Comparison of ENCODE assay signal across 8 cellular contexts in the genomic region with DNA sequence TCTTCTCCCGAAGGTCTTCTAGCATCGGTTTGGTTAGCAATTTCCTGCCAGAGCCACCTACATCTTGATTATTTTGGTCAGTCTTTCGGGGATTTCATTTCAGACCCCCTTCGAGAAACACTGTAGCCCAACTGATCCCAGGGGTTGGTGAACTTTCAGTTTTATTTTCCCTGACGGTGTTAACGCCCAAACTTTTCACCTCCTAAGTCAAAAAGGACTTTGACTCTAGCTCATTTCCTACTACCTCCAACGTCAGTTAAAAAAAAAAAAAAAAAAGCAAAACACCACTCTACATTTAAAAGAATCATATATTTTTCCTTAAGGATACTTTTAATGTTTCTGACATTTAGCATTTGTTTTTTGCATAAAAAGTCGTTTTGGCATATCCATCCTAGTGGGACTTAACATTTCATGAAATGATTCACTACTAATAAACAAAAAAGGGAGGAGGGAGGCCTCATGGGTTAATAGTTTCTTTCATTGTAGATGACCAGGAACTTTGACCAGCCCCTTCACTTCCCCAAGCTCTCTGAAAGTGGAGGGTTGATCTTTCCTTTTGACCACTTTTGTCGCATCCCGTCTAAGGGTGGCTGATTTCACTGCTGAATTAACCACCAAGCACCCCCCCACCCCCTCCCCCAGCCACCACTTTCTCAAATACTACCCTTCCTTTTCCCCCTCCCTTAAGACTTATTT. TPM values are rescaled to one million over a fixed set of nuclear protein-coding genes. Genes with fewer than 3 reads are reported as not detected.
DNase-seq lines count a peak whose midpoint lies in the region; ATAC-seq and TF ChIP-seq lines count a peak whose summit lies in the region.

No MANE protein-coding gene starts in this region.

- peak overlapping the region; percentile 95; the same call in 1 of the 2 replicates for H3K4me2 ChIP-seq in SK-N-SH

- H3K4me1 ChIP-seq in SK-N-SH (ENCODE audit: control insufficient read depth in 1 of 2, insufficient read depth in 2 of 2, low read depth in 1 of 2, low read length in 1 of 2), result peaks cover 6 to 12% of the 10 kb centered on the region in 2 experiments

- CTCF ChIA-PET in SK-N-SH (lab: Yijun Ruan, JAX), result interaction anchor here (0.8 kb wide), 1 partner anchor 37 kb away, joined by 3 read pairs; no protein-coding TSS in a partner anchor

- peaks cover 22% of the 10 kb centered on the region for H3F3A ChIP-seq in SK-N-SH (replicated peaks; ENCODE audit: insufficient read depth)

- peak overlapping the region; percentile 31 to 47; a peak in 3 of 4 replicates for H3K27ac ChIP-seq in SK-N-SH (ENCODE audit: low read depth in 2 of 2, low read length in 1 of 2)

- H3K9ac ChIP-seq in SK-N-SH, result peak overlapping the region; percentile 52; the same call in 1 of the 2 replicates

- peaks cover 0 to 4% of the 10 kb centered on the region in 2 experiments for H3K36me3 ChIP-seq in SK-N-SH (replicated peaks in 1 of 2; ENCODE audit: control insufficient read depth in 1 of 2, insufficient read depth in 2 of 2, low read length in 1 of 2)

- POLR2A ChIA-PET in SK-N-SH (lab: Yijun Ruan, JAX), result no interaction called here

- no peak for TF ChIP-seq EP300 in SK-N-SH (IDR thresholded peaks at IDR 0.05; ENCODE audit: borderline replicate concordance in 1 of 2, low read depth in 1 of 2, low read length in 1 of 2)

- H3K79me2 ChIP-seq in SK-N-SH (ENCODE audit: insufficient read depth), result peaks cover 36% of the 10 kb centered on the region

- H3K4me3 ChIP-seq in GM12865 (ENCODE audit: low read depth, low read length) (no peak overlapping the region), SK-N-SH (ENCODE audit: low read depth in 2 of 2, low read length in 1 of 2) (peak overlapping the region; percentile 17 to 72; a peak in 2 of 4 replicates), fibroblast of villous mesenchyme (ENCODE audit: low read depth, low read length) (peak overlapping the region; percentile 58)

- TF ChIP-seq RAD21 in SK-N-SH (IDR thresholded peaks at IDR 0.05; ENCODE audit: low read length), result no peak

- no peak overlapping the region for H2AFZ ChIP-seq in SK-N-SH (ENCODE audit: low read depth)

- DNase-seq in GM12865 (ENCODE audit: low read depth) (peak; percentile 30), SK-N-SH (no peak), fibroblast of villous mesenchyme (ENCODE audit: low read depth) (peak; percentile 32), sciatic nerve (ENCODE audit: low spot score) (no peak), UCSD-AML1 (lab: John Stamatoyannopoulos, UW; ENCODE audit: unreplicated experiment) (no peak), OCI-M2 (lab: John Stamatoyannopoulos, UW; ENCODE audit: unreplicated experiment) (no peak), NCI-H187 treated with DMSO at 0.1 percent for 48 hours (lab: John Stamatoyannopoulos, UW) (no peak), activated gamma-delta T cell treated with Interleukin-2 at 50 U/mL for 16 hours (no peak)

- TF ChIP-seq CTCF in GM12865 (IDR thresholded peaks at IDR 0.05; ENCODE audit: insufficient read depth, low read depth, low read length, missing control alignments), result no peak
- TF ChIP-seq CTCF in SK-N-SH (IDR thresholded peaks at IDR 0.05), result no peak
- no peak for TF ChIP-seq CTCF in fibroblast of villous mesenchyme (IDR thresholded peaks at IDR 0.05; ENCODE audit: insufficient read depth, low read depth, low read length)

- 63% methylated on average over 10 of the region's 10 CpGs for WGBS in SK-N-SH (ENCODE audit: low lambda C conversion rate)

- ATAC-seq in sciatic nerve, result peak; percentile 13

- H3K9me3 ChIP-seq in SK-N-SH, result no peaks in the 10 kb centered on the region

- intact Hi-C loops in sciatic nerve (cut with DNase I), result no loop called here

- no peaks in the 10 kb centered on the region for H4K20me1 ChIP-seq in SK-N-SH (ENCODE audit: insufficient read depth)

- H3K27me3 ChIP-seq in SK-N-SH (ENCODE audit: insufficient read depth), result no peaks in the 10 kb centered on the region

- no peaks in the 10 kb centered on the region for H3K9me2 ChIP-seq in SK-N-SH

TF ChIP-seq in SK-N-SH, 30 proteins besides CTCF, POLR2A, EP300 and RAD21 (continues in another document):
- TF ChIP-seq NRF1 (IDR thresholded peaks at IDR 0.05; ENCODE audit: low read depth, low read length) (no peak), GABPA (IDR thresholded peaks at IDR 0.05; ENCODE audit: low read depth) (no peak), IRF3 (IDR thresholded peaks at IDR 0.05; ENCODE audit: low read depth, low read length) (no peak), EZH2phosphoT487 (IDR thresholded peaks at IDR 0.05; ENCODE audit: borderline replicate concordance, low read depth) (no peak), MEF2A (IDR thresholded peaks at IDR 0.05; ENCODE audit: borderline replicate concordance, low read depth) (no peak), SIN3A (IDR thresholded peaks at IDR 0.05; ENCODE audit: borderline replicate concordance, low read depth, low read length) (no peak), GATA2 (CRISPR knock-in tag; IDR thresholded peaks at IDR 0.05) (no peak), FOXM1 (IDR thresholded peaks at IDR 0.05; ENCODE audit: low read depth) (no peak), FOSL2 (IDR thresholded peaks at IDR 0.05; ENCODE audit: borderline replicate concordance, low read depth) (no peak), CHD2 (IDR thresholded peaks at IDR 0.05; ENCODE audit: low read length, partially characterized antibody) (no peak)
- TF ChIP-seq, protein P1, sequence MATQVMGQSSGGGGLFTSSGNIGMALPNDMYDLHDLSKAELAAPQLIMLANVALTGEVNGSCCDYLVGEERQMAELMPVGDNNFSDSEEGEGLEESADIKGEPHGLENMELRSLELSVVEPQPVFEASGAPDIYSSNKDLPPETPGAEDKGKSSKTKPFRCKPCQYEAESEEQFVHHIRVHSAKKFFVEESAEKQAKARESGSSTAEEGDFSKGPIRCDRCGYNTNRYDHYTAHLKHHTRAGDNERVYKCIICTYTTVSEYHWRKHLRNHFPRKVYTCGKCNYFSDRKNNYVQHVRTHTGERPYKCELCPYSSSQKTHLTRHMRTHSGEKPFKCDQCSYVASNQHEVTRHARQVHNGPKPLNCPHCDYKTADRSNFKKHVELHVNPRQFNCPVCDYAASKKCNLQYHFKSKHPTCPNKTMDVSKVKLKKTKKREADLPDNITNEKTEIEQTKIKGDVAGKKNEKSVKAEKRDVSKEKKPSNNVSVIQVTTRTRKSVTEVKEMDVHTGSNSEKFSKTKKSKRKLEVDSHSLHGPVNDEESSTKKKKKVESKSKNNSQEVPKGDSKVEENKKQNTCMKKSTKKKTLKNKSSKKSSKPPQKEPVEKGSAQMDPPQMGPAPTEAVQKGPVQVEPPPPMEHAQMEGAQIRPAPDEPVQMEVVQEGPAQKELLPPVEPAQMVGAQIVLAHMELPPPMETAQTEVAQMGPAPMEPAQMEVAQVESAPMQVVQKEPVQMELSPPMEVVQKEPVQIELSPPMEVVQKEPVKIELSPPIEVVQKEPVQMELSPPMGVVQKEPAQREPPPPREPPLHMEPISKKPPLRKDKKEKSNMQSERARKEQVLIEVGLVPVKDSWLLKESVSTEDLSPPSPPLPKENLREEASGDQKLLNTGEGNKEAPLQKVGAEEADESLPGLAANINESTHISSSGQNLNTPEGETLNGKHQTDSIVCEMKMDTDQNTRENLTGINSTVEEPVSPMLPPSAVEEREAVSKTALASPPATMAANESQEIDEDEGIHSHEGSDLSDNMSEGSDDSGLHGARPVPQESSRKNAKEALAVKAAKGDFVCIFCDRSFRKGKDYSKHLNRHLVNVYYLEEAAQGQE (IDR thresholded peaks at IDR 0.05; ENCODE audit: low read depth, low read length), result no peak
- TF ChIP-seq, protein P2, sequence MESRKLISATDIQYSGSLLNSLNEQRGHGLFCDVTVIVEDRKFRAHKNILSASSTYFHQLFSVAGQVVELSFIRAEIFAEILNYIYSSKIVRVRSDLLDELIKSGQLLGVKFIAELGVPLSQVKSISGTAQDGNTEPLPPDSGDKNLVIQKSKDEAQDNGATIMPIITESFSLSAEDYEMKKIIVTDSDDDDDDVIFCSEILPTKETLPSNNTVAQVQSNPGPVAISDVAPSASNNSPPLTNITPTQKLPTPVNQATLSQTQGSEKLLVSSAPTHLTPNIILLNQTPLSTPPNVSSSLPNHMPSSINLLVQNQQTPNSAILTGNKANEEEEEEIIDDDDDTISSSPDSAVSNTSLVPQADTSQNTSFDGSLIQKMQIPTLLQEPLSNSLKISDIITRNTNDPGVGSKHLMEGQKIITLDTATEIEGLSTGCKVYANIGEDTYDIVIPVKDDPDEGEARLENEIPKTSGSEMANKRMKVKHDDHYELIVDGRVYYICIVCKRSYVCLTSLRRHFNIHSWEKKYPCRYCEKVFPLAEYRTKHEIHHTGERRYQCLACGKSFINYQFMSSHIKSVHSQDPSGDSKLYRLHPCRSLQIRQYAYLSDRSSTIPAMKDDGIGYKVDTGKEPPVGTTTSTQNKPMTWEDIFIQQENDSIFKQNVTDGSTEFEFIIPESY (IDR thresholded peaks at IDR 0.05; ENCODE audit: borderline replicate concordance, low read depth), result no peak
- TF ChIP-seq, protein P3, sequence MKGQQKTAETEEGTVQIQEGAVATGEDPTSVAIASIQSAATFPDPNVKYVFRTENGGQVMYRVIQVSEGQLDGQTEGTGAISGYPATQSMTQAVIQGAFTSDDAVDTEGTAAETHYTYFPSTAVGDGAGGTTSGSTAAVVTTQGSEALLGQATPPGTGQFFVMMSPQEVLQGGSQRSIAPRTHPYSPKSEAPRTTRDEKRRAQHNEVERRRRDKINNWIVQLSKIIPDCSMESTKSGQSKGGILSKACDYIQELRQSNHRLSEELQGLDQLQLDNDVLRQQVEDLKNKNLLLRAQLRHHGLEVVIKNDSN (IDR thresholded peaks at IDR 0.05; ENCODE audit: borderline replicate concordance, low read depth), result no peak

RNA-seq across cellular contexts. Expression of gene TCF7L2, which starts 0.8 kb away (rescaled TPM):
- polyA plus RNA-seq in SK-N-SH (2012; rRNA removed), result 5.8 and 10.2 TPM in 2 replicates
- polyA plus RNA-seq in SK-N-SH (2012; cell fraction: cytosol; rRNA removed), result 6.9 and 8.6 TPM in 2 replicates
- 20.2 and 22.4 TPM in 2 replicates for polyA plus RNA-seq in SK-N-SH (2012; cell fraction: nucleus; rRNA removed)
- total RNA-seq in fibroblast of villous mesenchyme, result 7.1 and 12.5 TPM in 2 replicates
- 53.6 TPM for total RNA-seq in sciatic nerve

Comparison
In these comparisons a context has a peak if more than half of its experiments do, and no peak if none do; other contexts are left out.
1. DNase-seq: peak in GM12865 (single experiment) and fibroblast of villous mesenchyme (single experiment); none in SK-N-SH (single experiment), sciatic nerve (single experiment), UCSD-AML1 (single experiment), OCI-M2 (single experiment), NCI-H187 treated with DMSO at 0.1 percent for 48 hours (single experiment) and activated gamma-delta T cell treated with Interleukin-2 at 50 U/mL for 16 hours (single experiment).